Comparison of ENCODE assay signal across 20 cellular contexts in the genomic region with DNA sequence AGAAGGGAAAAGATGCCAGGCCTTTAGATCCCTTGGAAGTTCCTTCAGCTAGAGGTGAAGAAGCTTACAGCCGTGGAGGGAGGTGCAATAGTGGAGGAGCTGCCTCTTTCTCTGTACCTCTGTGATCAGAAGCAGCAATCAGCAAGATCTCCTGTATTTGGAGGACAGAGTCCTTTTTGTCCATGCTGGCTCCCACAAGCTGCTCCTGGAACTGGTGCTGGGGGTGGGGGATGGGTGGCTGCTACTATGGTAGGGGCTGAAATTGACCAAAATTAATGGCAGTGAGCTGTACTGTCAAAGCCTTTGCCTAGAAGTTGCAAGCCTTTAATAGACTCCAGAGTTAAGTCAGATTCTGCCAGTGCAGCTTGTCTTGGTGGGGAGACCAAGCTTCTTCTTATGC.
"Had no signal": no experiment of that assay in that cellular context is flagged by ENCODE, and none has a peak within 500 bp of the region (broad histone marks: within the 10 kb centered on the region; RNA-seq: fewer than 3 reads in every experiment).

No MANE protein-coding gene starts in this region.

- ATAC-seq: activated CD8-positive, alpha-beta memory T cell treated with anti-CD3 and anti-CD28 coated beads, Interleukin-2, amount 10 ng/mL, durations not matched to agents 7 days and 5 days; activated T-cell treated with anti-CD3 and anti-CD28 coated beads, Interleukin-2, amount 50 U/mL, for 4 hours; heart left ventricle; left lung; WTC11 had no signal

- H3K9me3 Mint-ChIP-seq: activated CD4-positive, alpha-beta memory T cell treated with anti-CD3 and anti-CD28 coated beads, Interleukin-2, amount 10 ng/mL, durations not matched to agents 7 days and 5 days; activated naive CD8-positive, alpha-beta T cell treated with anti-CD3 and anti-CD28 coated beads for 36 hours; activated T-cell treated with anti-CD3 and anti-CD28 coated beads, Interleukin-2, amount 50 U/mL, for 4 hours; neural crest cell; WTC11 had no signal

- H3K4me3 ChIP-seq: heart left ventricle, left lung, stomach, testis, upper lobe of right lung had no signal

- H3K9me3 ChIP-seq: heart left ventricle, left lung, stomach, testis, upper lobe of right lung had no signal

- H3K4me3 Mint-ChIP-seq: activated CD4-positive, alpha-beta memory T cell treated with anti-CD3 and anti-CD28 coated beads, Interleukin-2, amount 10 ng/mL, durations not matched to agents 7 days and 5 days; activated CD8-positive, alpha-beta memory T cell treated with anti-CD3 and anti-CD28 coated beads, Interleukin-2, amount 10 ng/mL, durations not matched to agents 7 days and 5 days; activated naive CD8-positive, alpha-beta T cell treated with anti-CD3 and anti-CD28 coated beads for 36 hours; activated T-cell treated with anti-CD3 and anti-CD28 coated beads, Interleukin-2, amount 50 U/mL, for 4 hours; neural crest cell; WTC11 had no signal

- H3K27ac ChIP-seq: heart left ventricle, left lung, testis had no signal

- H3K27me3 ChIP-seq: heart left ventricle, left lung, stomach, testis, upper lobe of right lung had no signal

- DNase-seq: activated CD4-positive, alpha-beta memory T cell treated with anti-CD3 and anti-CD28 coated beads, Interleukin-2, amount 10 ng/mL, durations not matched to agents 7 days and 5 days; activated CD4-positive, alpha-beta T cell treated with anti-CD3 and anti-CD28 coated beads for 48 hours; activated CD8-positive, alpha-beta memory T cell treated with anti-CD3 and anti-CD28 coated beads, Interleukin-2, amount 10 ng/mL, durations not matched to agents 7 days and 5 days; activated effector memory CD4-positive, alpha-beta T cell treated with anti-CD3 and anti-CD28 coated beads, Interleukin-2, amount 50 U/mL, for 16 hours; activated naive CD8-positive, alpha-beta T cell treated with anti-CD3 and anti-CD28 coated beads for 36 hours; activated T-cell treated with anti-CD3 and anti-CD28 coated beads, Interleukin-2, amount 50 U/mL, for 4 hours; amniotic stem cell; caudate nucleus; heart left ventricle; kidney; left lung; mammary epithelial cell; retina; stimulated activated CD4-positive, alpha-beta T cell treated with anti-CD3 and anti-CD28 coated beads, Interleukin-12 subunit alpha, Interleukin-12 subunit beta, amount 100 ng/mL, for 4 hours; stimulated activated CD4-positive, alpha-beta T cell treated with anti-CD3 and anti-CD28 coated beads, Interleukin-1b, Interleukin-23, amount 100 ng/mL, for 48 hours; stomach; testis; upper lobe of right lung had no signal

- H3K27me3 Mint-ChIP-seq: activated CD4-positive, alpha-beta memory T cell treated with anti-CD3 and anti-CD28 coated beads, Interleukin-2, amount 10 ng/mL, durations not matched to agents 7 days and 5 days; activated CD8-positive, alpha-beta memory T cell treated with anti-CD3 and anti-CD28 coated beads, Interleukin-2, amount 10 ng/mL, durations not matched to agents 7 days and 5 days; activated naive CD8-positive, alpha-beta T cell treated with anti-CD3 and anti-CD28 coated beads for 36 hours had no signal

- H3K27ac Mint-ChIP-seq: activated CD4-positive, alpha-beta memory T cell treated with anti-CD3 and anti-CD28 coated beads, Interleukin-2, amount 10 ng/mL, durations not matched to agents 7 days and 5 days; activated CD8-positive, alpha-beta memory T cell treated with anti-CD3 and anti-CD28 coated beads, Interleukin-2, amount 10 ng/mL, durations not matched to agents 7 days and 5 days; activated naive CD8-positive, alpha-beta T cell treated with anti-CD3 and anti-CD28 coated beads for 36 hours; WTC11 had no signal
